Comparison of ENCODE assay signal across 22 cellular contexts in genomic region chr16:72394526-72394925, GRCh38.
DNase-seq lines count a peak whose midpoint lies in the region; ATAC-seq, FAIRE-seq and TF ChIP-seq lines count a peak whose summit lies in the region.
"Had no signal": no experiment of that assay in that cellular context is flagged by ENCODE, and none has a peak within 500 bp of the region (broad histone marks: within the 10 kb centered on the region; RNA-seq: fewer than 3 reads in every experiment).

No MANE protein-coding gene starts in this region.

- H3K27ac ChIP-seq in K562 (ENCODE audit: extremely low read depth, low read depth, low read length) (no peak overlapping the region), mesenchymal stem cell (ENCODE audit: low read length, poor library complexity, severe bottlenecking) (no peak overlapping the region)
- H3K27ac ChIP-seq: A549; BLaER1 treated with 17β-estradiol and CSF1 and Interleukin-3, amounts not matched to agents 10 nM and 100 nM; C4-2B had no signal

- H3K36me3 ChIP-seq in K562 (ENCODE audit: control insufficient read depth, insufficient read depth, low read length) (no peaks in the 10 kb centered on the region), mesenchymal stem cell (ENCODE audit: control insufficient read depth in 1 of 2, insufficient read depth in 2 of 2, low read depth in 1 of 2, low read length in 2 of 2) (no peaks in the 10 kb centered on the region)

- H3K4me1 Mint-ChIP-seq in glutamatergic neuron (ENCODE audit: low read depth, unreplicated experiment), result no peaks in the 10 kb centered on the region
- H3K4me1 Mint-ChIP-seq: B cell had no signal

- peaks cover 6% of the 10 kb centered on the region for H3K36me3 Mint-ChIP-seq in glutamatergic neuron (ENCODE audit: unreplicated experiment)

- H3K79me1 ChIP-seq in mesenchymal stem cell (replicated peaks; ENCODE audit: low read length, poor library complexity, severe bottlenecking), result no peaks in the 10 kb centered on the region

- no peak overlapping the region for H3K14ac ChIP-seq in mesenchymal stem cell (ENCODE audit: low read length in 2 of 2)

- no peak overlapping the region for H3K27ac Mint-ChIP-seq in glutamatergic neuron (ENCODE audit: unreplicated experiment)
- H3K27ac Mint-ChIP-seq: B cell; CD4-positive, alpha-beta T cell; CD8-positive, alpha-beta T cell had no signal

- H3K9ac ChIP-seq in K562 (ENCODE audit: insufficient read depth in 1 of 2, low read depth in 2 of 2, low read length in 2 of 2) (no peak overlapping the region), mesenchymal stem cell (ENCODE audit: low read length) (no peak overlapping the region)
- H3K9ac ChIP-seq: BLaER1 treated with 17β-estradiol and CSF1 and Interleukin-3, amounts not matched to agents 10 nM and 100 nM had no signal

- BruUV-seq in K562 (replicated peaks; lab: Mats Ljungman, UMichigan), result no TSS peak

- H3K79me2 ChIP-seq in K562 (ENCODE audit: control insufficient read depth, insufficient read depth, low read length), result no peaks in the 10 kb centered on the region

- H2BK5ac ChIP-seq in mesenchymal stem cell (ENCODE audit: low read depth, low read length, poor library complexity, severe bottlenecking), result peak overlapping the region; percentile 2

- H2BK120ac ChIP-seq in mesenchymal stem cell (ENCODE audit: low read depth, low read length), result no peak overlapping the region

- no peak overlapping the region for H3K4me2 ChIP-seq in K562 (ENCODE audit: insufficient read depth, low read length)
- no peak overlapping the region for H3K4me2 ChIP-seq in mesenchymal stem cell (ENCODE audit: low read length, poor library complexity, severe bottlenecking)
- H3K4me2 ChIP-seq: A549; BLaER1 treated with 17β-estradiol and CSF1 and Interleukin-3, amounts not matched to agents 10 nM and 100 nM had no signal

- CTCF ChIA-PET in K562 (lab: Yijun Ruan, JAX; ENCODE audit: low intra/inter-chr PET ratio), result no interaction called here

- TF ChIP-seq CTCF in K562 (IDR thresholded peaks at IDR 0.05 in 2 of 3, conservative IDR thresholded peaks at IDR 0.05 in 1 of 3; ENCODE audit: insufficient read depth in 2 of 3, low read depth in 1 of 3, low read length in 3 of 3) (no peak), glutamatergic neuron (IDR thresholded peaks at IDR 0.05; ENCODE audit: partially characterized antibody, unreplicated experiment) (no peak)

- H2AK5ac ChIP-seq in mesenchymal stem cell (ENCODE audit: low read length, severe bottlenecking), result no peak overlapping the region

- H3K4me3 ChIP-seq in K562 (no peak overlapping the region), mesenchymal stem cell (ENCODE audit: insufficient read depth in 1 of 2, low read depth in 1 of 2, low read length in 2 of 2) (no peak overlapping the region)
- H3K4me3 ChIP-seq: A549; BLaER1 treated with 17β-estradiol and CSF1 and Interleukin-3, amounts not matched to agents 10 nM and 100 nM had no signal

- no peak overlapping the region for H3K18ac ChIP-seq in mesenchymal stem cell (ENCODE audit: low read depth in 1 of 2, low read length in 2 of 2)

- in situ Hi-C loops in K562 (cut with MboI), result no loop called here

- intact Hi-C loops in K562 (cut with micrococcal nuclease), result no loop called here

- no peak for TF ChIP-seq POLR2A in K562 (conservative IDR thresholded peaks at IDR 0.05)

- no peak for ATAC-seq in K562
- no peak for ATAC-seq in GM21515 (IDR thresholded peaks at IDR 0.05; ENCODE audit: unreplicated experiment)
- ATAC-seq: A549; CD8-positive, alpha-beta T cell had no signal

- no peak overlapping the region for H2AFZ ChIP-seq in K562 (ENCODE audit: low read depth, low read length)
- H2AFZ ChIP-seq in mesenchymal stem cell (ENCODE audit: low read depth, low read length), result no peak overlapping the region

- H3K4me1 ChIP-seq in K562 (replicated peaks in 1 of 2; ENCODE audit: control insufficient read depth in 2 of 2, insufficient read depth in 2 of 2, low read length in 2 of 2) (no peaks in the 10 kb centered on the region), mesenchymal stem cell (ENCODE audit: control insufficient read depth, insufficient read depth, low read depth, low read length) (no peaks in the 10 kb centered on the region)
- H3K4me1 ChIP-seq: A549; BLaER1 treated with 17β-estradiol and CSF1 and Interleukin-3, amounts not matched to agents 10 nM and 100 nM; Caco-2 had no signal

- H3K9me1 ChIP-seq in K562 (ENCODE audit: control insufficient read depth, insufficient read depth, low read length), result no peaks in the 10 kb centered on the region

- FAIRE-seq in A204.1 (lab: Jason Lieb, UNC) (peak; percentile 3), G401.6 (lab: Jason Lieb, UNC) (peak; percentile 70), K562 (lab: Jason Lieb, UNC) (no peak)
- FAIRE-seq: A549, D721Med, GM12891, GM19239 had no signal

- POLR2A ChIA-PET in K562 (lab: Yijun Ruan, JAX), result no interaction called here

- H2BK15ac ChIP-seq in mesenchymal stem cell (ENCODE audit: low read depth, poor library complexity, severe bottlenecking), result no peak overlapping the region

- H3K27me3 ChIP-seq in K562 (ENCODE audit: control insufficient read depth in 2 of 2, insufficient read depth in 2 of 2, low read length in 2 of 2) (no peaks in the 10 kb centered on the region), mesenchymal stem cell (ENCODE audit: control insufficient read depth in 1 of 2, insufficient read depth in 1 of 2, low read length in 2 of 2) (no peaks in the 10 kb centered on the region)
- H3K27me3 ChIP-seq: BLaER1 treated with 17β-estradiol and CSF1 and Interleukin-3, amounts not matched to agents 10 nM and 100 nM had no signal

- no peak overlapping the region for H4K91ac ChIP-seq in mesenchymal stem cell (ENCODE audit: low read length)

- TF ChIP-seq EP300 in K562 (IDR thresholded peaks at IDR 0.05; ENCODE audit: low read length), result no peak

- no peak overlapping the region for H4K8ac ChIP-seq in mesenchymal stem cell (ENCODE audit: low read length)

- DNase-seq in K562 (ENCODE audit: extremely low read depth in 1 of 4, low spot score in 3 of 4), result no peak
- no peak for DNase-seq in mesenchymal stem cell
- no peak for DNase-seq in RPMI8226
- no peak for DNase-seq in glutamatergic neuron
- DNase-seq: 8988T; AML-193; Caco-2; Calu3; CD4-positive, alpha-beta T cell; CD8-positive, alpha-beta T cell; DMS79 treated with DMSO at 0.1 percent for 48 hours; GDM1 had no signal

- no peak overlapping the region for H3K4me3 Mint-ChIP-seq in glutamatergic neuron (ENCODE audit: unreplicated experiment)
- H3K4me3 Mint-ChIP-seq: B cell; CD4-positive, alpha-beta T cell; CD8-positive, alpha-beta T cell had no signal

- TF ChIP-seq RAD21 in K562 (CRISPR knock-in tag; conservative IDR thresholded peaks at IDR 0.05 in 1 of 2, IDR thresholded peaks at IDR 0.05 in 1 of 2), result no peak

- H3K27me3 Mint-ChIP-seq in glutamatergic neuron (ENCODE audit: unreplicated experiment), result no peaks in the 10 kb centered on the region
- H3K27me3 Mint-ChIP-seq: B cell; CD4-positive, alpha-beta T cell had no signal

- H3K9me3 Mint-ChIP-seq in glutamatergic neuron (ENCODE audit: unreplicated experiment), result no peaks in the 10 kb centered on the region

- no peak overlapping the region for H3K4ac ChIP-seq in mesenchymal stem cell (ENCODE audit: low read depth in 1 of 2, low read length in 2 of 2)

- H3K9me3 ChIP-seq in K562 (replicated peaks; ENCODE audit: control insufficient read depth, insufficient read depth, low read depth, low read length), result no peaks in the 10 kb centered on the region
- H3K9me3 ChIP-seq in mesenchymal stem cell (ENCODE audit: control insufficient read depth, low read length), result peaks cover 31% of the 10 kb centered on the region

- H4K20me1 ChIP-seq in K562 (replicated peaks; ENCODE audit: control insufficient read depth, insufficient read depth, low read length), result no peaks in the 10 kb centered on the region
- H4K20me1 ChIP-seq: BLaER1 treated with 17β-estradiol and CSF1 and Interleukin-3, amounts not matched to agents 10 nM and 100 nM had no signal

- no peak overlapping the region for H3K23ac ChIP-seq in mesenchymal stem cell (ENCODE audit: low read length in 2 of 2)

- no peak overlapping the region for H2BK12ac ChIP-seq in mesenchymal stem cell (ENCODE audit: low read length in 2 of 2)

TF ChIP-seq in K562, 482 proteins besides CTCF, POLR2A, EP300 and RAD21:
- TF ChIP-seq ATF4 (CRISPR knock-in tag; IDR thresholded peaks at IDR 0.05), result no peak
- TF ChIP-seq RBM25 (IDR thresholded peaks at IDR 0.05; ENCODE audit: low read depth, low read length, severe bottlenecking), result peak; percentile 8
TF ChIP-seq in K562: peak in this region for 1.
